12 cellular contexts compared by ENCODE assay signal in the genomic region with DNA sequence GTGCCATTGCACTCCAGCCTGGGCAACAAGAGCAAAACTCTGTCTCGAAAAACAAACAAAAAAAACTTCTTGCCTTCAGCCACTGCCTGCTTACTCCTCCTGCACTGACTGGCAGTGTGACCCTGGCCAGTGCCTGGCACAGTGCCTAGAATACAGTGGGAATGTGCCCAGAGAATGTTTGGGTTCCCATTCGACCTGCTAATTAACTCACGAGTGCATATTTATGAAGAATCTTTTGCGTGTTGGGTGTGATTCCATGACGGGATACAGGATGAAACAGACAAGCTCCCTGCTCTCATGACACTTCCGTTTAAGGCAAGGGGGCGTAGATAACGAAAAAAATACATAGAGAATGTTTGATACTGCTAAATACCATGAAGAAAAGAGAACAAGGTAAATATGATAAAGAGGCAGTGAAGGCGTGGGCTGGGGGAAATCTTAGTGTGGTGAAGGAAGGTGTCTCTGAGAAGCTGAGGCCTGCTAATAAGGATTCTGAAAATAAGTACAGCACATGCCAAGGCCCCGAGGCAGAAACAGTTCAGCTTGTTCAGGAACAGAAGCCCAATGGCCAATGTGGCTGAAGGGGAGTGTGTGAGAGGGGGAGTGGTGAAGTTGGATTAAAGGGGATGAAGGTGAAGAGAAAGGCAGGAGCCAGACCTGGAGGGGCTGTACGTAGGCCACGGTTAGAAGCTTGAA. TPM values are rescaled to one million over a fixed set of nuclear protein-coding genes. Genes with fewer than 3 reads are reported as not detected.
DNase-seq lines count a peak whose midpoint lies in the region; ATAC-seq and TF ChIP-seq lines count a peak whose summit lies in the region.
"Had no signal": no experiment of that assay in that cellular context is flagged by ENCODE, and none has a peak within 500 bp of the region (broad histone marks: within the 10 kb centered on the region; RNA-seq: fewer than 3 reads in every experiment).

No MANE protein-coding gene starts in this region.

- peaks cover 94% of the 10 kb centered on the region for H3K4me1 Mint-ChIP-seq in activated T-cell treated with anti-CD3 and anti-CD28 coated beads, Interleukin-2, amount 50 U/mL, for 72 hours (ENCODE audit: low read depth)
- peaks cover 69% of the 10 kb centered on the region for H3K4me1 Mint-ChIP-seq in T-helper 17 cell

- TF ChIP-seq CTCF in esophagus muscularis mucosa (IDR thresholded peaks at IDR 0.05) (no peak), stomach (IDR thresholded peaks at IDR 0.05) (no peak)

- no peak overlapping the region for H3K4me3 ChIP-seq in esophagus muscularis mucosa
- peak overlapping the region in 1 of 4 donors; percentile 8 for H3K4me3 ChIP-seq in stomach
- H3K4me3 ChIP-seq: BLaER1, K562 had no signal

- WGBS in esophagus muscularis mucosa = 51% methylated on average over 12 of the region's 12 CpGs
- WGBS in stomach, 5 donors = 27 to 47% (median 34%) methylated on average over 12 of the region's 12 CpGs

- no peak for DNase-seq in activated T-cell treated with anti-CD3 and anti-CD28 coated beads, Interleukin-2, amount 50 U/mL, for 72 hours
- DNase-seq in activated T-cell treated with anti-CD3 and anti-CD28 coated beads, Interleukin-2, amount 50 U/mL, for 48 hours = no peak
- DNase-seq in T-helper 17 cell (no peak), esophagus muscularis mucosa (ENCODE audit: extremely low spot score) (no peak), stomach (peak; percentile 79), middle frontal gyrus (ENCODE audit: extremely low spot score, low spot score) (no peak), DMS153 treated with DMSO at 0.1 percent for 48 hours (lab: John Stamatoyannopoulos, UW; ENCODE audit: unreplicated experiment) (no peak)

- intact Hi-C loops in esophagus muscularis mucosa (cut with DNase I) = no loop called here
- intact Hi-C loops in stomach (cut with DNase I; ENCODE audit: low total_unique reads) = no loop called here

- no peaks in the 10 kb centered on the region for H3K27me3 Mint-ChIP-seq in activated T-cell treated with anti-CD3 and anti-CD28 coated beads, Interleukin-2, amount 50 U/mL, for 72 hours (ENCODE audit: low read depth)
- no peaks in the 10 kb centered on the region for H3K27me3 Mint-ChIP-seq in T-helper 17 cell

- no peak for TF ChIP-seq POLR2A in esophagus muscularis mucosa (IDR thresholded peaks at IDR 0.05; ENCODE audit: low read depth)
- TF ChIP-seq POLR2A in stomach (IDR thresholded peaks at IDR 0.05) = no peak

- H3K36me3 Mint-ChIP-seq in activated T-cell treated with anti-CD3 and anti-CD28 coated beads, Interleukin-2, amount 50 U/mL, for 72 hours (ENCODE audit: insufficient read depth in 2 of 2) = peaks cover 4 to 16% of the 10 kb centered on the region in 2 donors
- H3K36me3 Mint-ChIP-seq in T-helper 17 cell (ENCODE audit: low read depth) = peaks cover 3% of the 10 kb centered on the region

- no peaks in the 10 kb centered on the region for H3K9me3 ChIP-seq in T-helper 17 cell (ENCODE audit: control insufficient read depth, low read length, poor library complexity, severe bottlenecking)
- H3K9me3 ChIP-seq in esophagus muscularis mucosa = no peaks in the 10 kb centered on the region
- no peaks in the 10 kb centered on the region for H3K9me3 ChIP-seq in stomach
- H3K9me3 ChIP-seq: BLaER1 had no signal

- peak overlapping the region; percentile 83 for H3K27ac Mint-ChIP-seq in activated T-cell treated with anti-CD3 and anti-CD28 coated beads, Interleukin-2, amount 50 U/mL, for 72 hours
- peak overlapping the region; percentile 89 for H3K27ac Mint-ChIP-seq in T-helper 17 cell

- H3K4me3 Mint-ChIP-seq in activated T-cell treated with anti-CD3 and anti-CD28 coated beads, Interleukin-2, amount 50 U/mL, for 72 hours = peak overlapping the region; percentile 92 to 96
- peak overlapping the region; percentile 60 for H3K4me3 Mint-ChIP-seq in T-helper 17 cell

- no peaks in the 10 kb centered on the region for H3K9me3 Mint-ChIP-seq in activated T-cell treated with anti-CD3 and anti-CD28 coated beads, Interleukin-2, amount 50 U/mL, for 72 hours

- H3K36me3 ChIP-seq in esophagus muscularis mucosa = peaks cover 0 to 16% (median 0%) of the 10 kb centered on the region in 4 donors
- peaks cover 0 to under 1% (median 0%) of the 10 kb centered on the region in 4 donors for H3K36me3 ChIP-seq in stomach
- H3K36me3 ChIP-seq: BLaER1 had no signal

- H3K4me1 ChIP-seq in esophagus muscularis mucosa = peaks cover 20 to 53% (median 43%) of the 10 kb centered on the region in 4 donors
- H3K4me1 ChIP-seq in stomach = peaks cover 10 to 65% (median 34%) of the 10 kb centered on the region in 4 donors

- ATAC-seq in activated T-cell treated with anti-CD3 and anti-CD28 coated beads, Interleukin-2, amount 50 U/mL, for 72 hours (replicated peaks in 1 of 2) = no peak
- ATAC-seq in T-helper 17 cell (no peak), GM19023 (IDR thresholded peaks at IDR 0.05; ENCODE audit: unreplicated experiment) (no peak)
- ATAC-seq: K562 had no signal

- TF ChIP-seq EP300 in esophagus muscularis mucosa (IDR thresholded peaks at IDR 0.05) = no peak
- TF ChIP-seq EP300 in stomach (IDR thresholded peaks at IDR 0.05) = no peak

- H3K27ac ChIP-seq in esophagus muscularis mucosa (replicated peaks in 1 of 4) = peak overlapping the region in 3 of 4 donors; percentile 20 to 38 (median 35)
- H3K27ac ChIP-seq in stomach = peak overlapping the region in 4 of 5 donors; percentile 20 to 73 (median 36)
- H3K27ac ChIP-seq: BLaER1 had no signal

- H3K27me3 ChIP-seq in esophagus muscularis mucosa = peaks cover 0 to 33% (median 6%) of the 10 kb centered on the region in 4 donors
- peaks cover 5 to 35% (median 12%) of the 10 kb centered on the region in 3 donors for H3K27me3 ChIP-seq in stomach
- H3K27me3 ChIP-seq: BLaER1 had no signal

RNA-seq across cellular contexts. Expression of gene ABI3, which starts 4.3 kb away (rescaled TPM):
- 10 to 100 TPM; 27.9 to 32.4 TPM for total RNA-seq in activated T-cell treated with anti-CD3 and anti-CD28 coated beads, Interleukin-2, amount 50 U/mL, for 72 hours
- total RNA-seq in T-helper 17 cell (10 to 100 TPM in 1 of 2 donors, 1 to 10 TPM in 1; 6.5 to 10.5 TPM), esophagus muscularis mucosa (1 to 10 TPM; 3.3 to 8.9 (median 6.3) TPM), stomach (10 to 100 TPM in 2 of 5 donors, 1 to 10 TPM in 3; 1.3 to 72.4 (median 3.1) TPM)
- polyA plus RNA-seq in stomach = 1 to 10 TPM; 4.1 to 9.9 (median 9.5) TPM
- total RNA-seq: K562, myocyte, SK-MEL-5 had no signal
- polyA plus RNA-seq: K562 had no signal

RNA-seq across cellular contexts. Expression of gene GNGT2, which starts 4.4 kb away (rescaled TPM):
- total RNA-seq in activated T-cell treated with anti-CD3 and anti-CD28 coated beads, Interleukin-2, amount 50 U/mL, for 72 hours = 10 to 100 TPM; 24.6 to 27.5 TPM
- total RNA-seq in T-helper 17 cell (1 to 10 TPM; 3.0 to 4.4 TPM), esophagus muscularis mucosa (1 to 10 TPM in 2 of 4 donors, under 1 TPM in 1, not detected in 1; 0.97 to 2.2 (median 2.1) TPM), stomach (100 to 1,000 TPM in 1 of 5 donors, 1 to 10 TPM in 2, not detected in 2; 1.6 to 134 (median 1.7) TPM)
- 1 to 10 TPM; 2.7 to 2.9 (median 2.9) TPM for polyA plus RNA-seq in stomach
- total RNA-seq: K562, myocyte, SK-MEL-5 had no signal
- polyA plus RNA-seq: K562 had no signal

RNA-seq across cellular contexts. Expression of gene PHOSPHO1, which starts 15.8 kb away (rescaled TPM):
- under 1 TPM in 1 of 2 donors, not detected in 1; 0.29 TPM for total RNA-seq in activated T-cell treated with anti-CD3 and anti-CD28 coated beads, Interleukin-2, amount 50 U/mL, for 72 hours
- total RNA-seq in T-helper 17 cell = not detected
- total RNA-seq in esophagus muscularis mucosa = 1 to 10 TPM in 3 of 4 donors, not detected in 1; 1.2 to 1.5 (median 1.4) TPM
- total RNA-seq in stomach = 1 to 10 TPM in 2 of 5 donors, not detected in 3; 1.7 to 7.7 TPM
- polyA plus RNA-seq in stomach = under 1 TPM in 1 of 3 donors, not detected in 2; 0.35 TPM
